Comparison of ENCODE assay signal across 24 cellular contexts in genomic region chr10:31397852-31398251, GRCh38.
DNase-seq lines count a peak whose midpoint lies in the region; ATAC-seq and TF ChIP-seq lines count a peak whose summit lies in the region.
"Had no signal": no experiment of that assay in that cellular context is flagged by ENCODE, and none has a peak within 500 bp of the region (broad histone marks: within the 10 kb centered on the region; RNA-seq: fewer than 3 reads in every experiment).

No MANE protein-coding gene starts in this region.

- DNase-seq in activated CD4-positive, CD25-positive, alpha-beta regulatory T cell treated with anti-CD3 and anti-CD28 coated beads, Interleukin-2, amount 50 U/mL, for 72 hours = no peak
- DNase-seq in DND-41 = no peak
- DNase-seq in psoas muscle = no peak
- DNase-seq in mucosa of descending colon = no peak
- no peak for DNase-seq in sciatic nerve (ENCODE audit: low spot score)
- DNase-seq: ACHN, BE2C, Calu3, DMS79 treated with DMSO at 0.1 percent for 48 hours, Karpas-422, NCI-H1092 treated with DMSO at 0.1 percent for 48 hours, NCI-H1436, NCI-H1930, NCI-H2107, NCI-H524 treated with DMSO at 0.1 percent for 48 hours, NCI-H774, SJCRH30 had no signal

- H3K36me3 ChIP-seq in DND-41 (ENCODE audit: insufficient read depth, low read length) = peaks cover 26% of the 10 kb centered on the region
- H3K36me3 ChIP-seq in KOPT-K1 (ENCODE audit: insufficient read depth, low read length) = no peaks in the 10 kb centered on the region
- peaks cover 0 to 2% of the 10 kb centered on the region in 2 donors for H3K36me3 ChIP-seq in psoas muscle (ENCODE audit: insufficient read depth in 1 of 2, low read depth in 1 of 2)
- H3K36me3 ChIP-seq in mucosa of descending colon (ENCODE audit: low read depth) = no peaks in the 10 kb centered on the region
- H3K36me3 ChIP-seq: BE2C had no signal

- peaks cover 98% of the 10 kb centered on the region for H3K79me2 ChIP-seq in DND-41 (ENCODE audit: insufficient read depth, low read length)

- H3K27ac ChIP-seq in DND-41 (ENCODE audit: low read length) = no peak overlapping the region
- H3K27ac ChIP-seq in KOPT-K1 (ENCODE audit: low read depth, low read length, poor library complexity, severe bottlenecking) = peak overlapping the region; percentile 38
- peak overlapping the region; percentile 80 for H3K27ac ChIP-seq in psoas muscle
- H3K27ac ChIP-seq: 22Rv1, HL-60, SJCRH30 had no signal

- WGBS in psoas muscle, 3 donors = 91 to 96% (median 94%) methylated on average over 1 of the region's 1 CpG

- H3K4me1 ChIP-seq in DND-41 (ENCODE audit: insufficient read depth, low read length) (peaks cover 3% of the 10 kb centered on the region; the same call in 1 of the 2 replicates), psoas muscle (peaks cover 89% of the 10 kb centered on the region), mucosa of descending colon (ENCODE audit: low read depth) (no peaks in the 10 kb centered on the region)

- H3K4me2 ChIP-seq in DND-41 (ENCODE audit: insufficient read depth, low read length) = no peak overlapping the region

- ATAC-seq in activated CD4-positive, CD25-positive, alpha-beta regulatory T cell treated with anti-CD3 and anti-CD28 coated beads, Interleukin-2, amount 50 U/mL, for 24 hours = peak; percentile 38 to 59
- peak; percentile 58 for ATAC-seq in DND-41 (ENCODE audit: insufficient read depth, low read depth)
- no peak for ATAC-seq in psoas muscle
- no peak for ATAC-seq in GM21529 (IDR thresholded peaks at IDR 0.05; ENCODE audit: unreplicated experiment)
- ATAC-seq in mucosa of descending colon = no peak
- no peak for ATAC-seq in sciatic nerve
- ATAC-seq: HCT116, SK-N-SH treated with all-trans-retinoic acid at 6 μM for 48 hours had no signal

- no peak overlapping the region for H2AFZ ChIP-seq in DND-41 (ENCODE audit: low read depth, low read length)

- H3K4me3 ChIP-seq in DND-41 (ENCODE audit: low read depth in 1 of 2, low read length in 2 of 2) = no peak overlapping the region
- H3K4me3 ChIP-seq in psoas muscle = peak overlapping the region; percentile 45
- H3K4me3 ChIP-seq in mucosa of descending colon = no peak overlapping the region
- H3K4me3 ChIP-seq: SJCRH30 had no signal

- no peak for TF ChIP-seq CTCF in DND-41 (IDR thresholded peaks at IDR 0.05; ENCODE audit: borderline replicate concordance, extremely low read depth, low read length, poor library complexity, severe bottlenecking)
- TF ChIP-seq CTCF in psoas muscle (IDR thresholded peaks at IDR 0.05) = no peak
- no peak for TF ChIP-seq CTCF in mucosa of descending colon (IDR thresholded peaks at IDR 0.05)

- H4K20me1 ChIP-seq in DND-41 (ENCODE audit: insufficient read depth, low read length) = peaks cover 48% of the 10 kb centered on the region; the same call in 1 of the 2 replicates

- no peak overlapping the region for H3K9ac ChIP-seq in DND-41 (ENCODE audit: low read depth, low read length)

- H3K9me3 ChIP-seq in DND-41 (ENCODE audit: insufficient read depth, low read length, severe bottlenecking) (no peaks in the 10 kb centered on the region), KOPT-K1 (ENCODE audit: insufficient read depth, low read length, poor library complexity, severe bottlenecking) (no peaks in the 10 kb centered on the region), psoas muscle (no peaks in the 10 kb centered on the region), mucosa of descending colon (no peaks in the 10 kb centered on the region)
- H3K9me3 ChIP-seq: BE2C, SJCRH30 had no signal

- intact Hi-C loops in psoas muscle (cut with DNase I) = loop anchor here in 1 of 2 donors (10.0 kb wide), 1 partner anchor 73 kb away; no protein-coding TSS in a partner anchor
- intact Hi-C loops in mucosa of descending colon (cut with DNase I, micrococcal nuclease) = no loop called here
- intact Hi-C loops in sciatic nerve (cut with DNase I) = no loop called here

- H3K27me3 ChIP-seq in DND-41 (ENCODE audit: insufficient read depth, low read length, poor library complexity) (no peaks in the 10 kb centered on the region), psoas muscle (ENCODE audit: insufficient read depth in 3 of 3, low read length in 2 of 3) (no peaks in the 10 kb centered on the region)
- H3K27me3 ChIP-seq: BE2C, SJCRH30 had no signal

Comparison
In these comparisons a context has a peak if more than half of its experiments do, and no peak if none do; other contexts are left out.
1. ATAC-seq: peak in activated CD4-positive, CD25-positive, alpha-beta regulatory T cell treated with anti-CD3 and anti-CD28 coated beads, Interleukin-2, amount 50 U/mL, for 24 hours (2 of 2) and DND-41 (single experiment); none in psoas muscle (0 of 4), GM21529 (single experiment), mucosa of descending colon (single experiment) and sciatic nerve (single experiment).